ENCODE assay signal across 8 cellular contexts in genomic region chr17:48025040-48025903, GRCh38. TPM values are rescaled to one million over a fixed set of nuclear protein-coding genes. Genes with fewer than 3 reads are reported as not detected.
DNase-seq lines count a peak whose midpoint lies in the region; TF ChIP-seq lines count a peak whose summit lies in the region.

No MANE protein-coding gene starts in this region.

- no peaks in the 10 kb centered on the region for H3K36me3 ChIP-seq in SJSA1
- H3K36me3 ChIP-seq in neuronal stem cell (replicated peaks in 1 of 2; ENCODE audit: control insufficient read depth in 2 of 2, insufficient read depth in 2 of 2, low read length in 2 of 2), result no peaks in the 10 kb centered on the region

- peak overlapping the region; percentile 73 for H3K18ac ChIP-seq in neuronal stem cell (ENCODE audit: low read length)

- no peak overlapping the region for H2BK5ac ChIP-seq in neuronal stem cell (ENCODE audit: low read length)

- H3K4me3 Mint-ChIP-seq in HFFc6, result peak overlapping the region; percentile 93

- no peaks in the 10 kb centered on the region for H3K9me3 ChIP-seq in SJSA1 (replicated peaks)
- no peaks in the 10 kb centered on the region for H3K9me3 ChIP-seq in neuronal stem cell (replicated peaks in 1 of 2; ENCODE audit: control insufficient read depth in 2 of 2, insufficient read depth in 1 of 2, low read depth in 1 of 2, low read length in 2 of 2)

- H3K4me1 Mint-ChIP-seq in HFFc6 (ENCODE audit: low read depth), result peaks cover 50% of the 10 kb centered on the region

- WGBS in neuronal stem cell (ENCODE audit: extremely low coverage in 2 of 2, insufficient read length in 2 of 2, insufficient replicate concordance in 1 of 2), 2 donors, result no CpG with 5 or more reads among the region's 56 CpGs

- H3K9me3 Mint-ChIP-seq in HFFc6, result no peaks in the 10 kb centered on the region

- H3K79me1 ChIP-seq in neuronal stem cell (ENCODE audit: low read depth, low read length), result no peaks in the 10 kb centered on the region

- no peak overlapping the region for H3K14ac ChIP-seq in neuronal stem cell (ENCODE audit: low read length)

- H3K4ac ChIP-seq in neuronal stem cell (ENCODE audit: low read length), result no peak overlapping the region

- H3K4me2 ChIP-seq in neuronal stem cell (ENCODE audit: insufficient read depth, low read length, poor library complexity, severe bottlenecking), result peak overlapping the region; percentile 99

- H2BK120ac ChIP-seq in neuronal stem cell (ENCODE audit: low read depth, low read length), result no peak overlapping the region

- no peaks in the 10 kb centered on the region for H3K36me3 Mint-ChIP-seq in HFFc6 (ENCODE audit: low read depth)

- peak overlapping the region; percentile 80 for H3K9ac ChIP-seq in neuronal stem cell (ENCODE audit: low read depth, low read length, poor library complexity)

- H2BK12ac ChIP-seq in neuronal stem cell (ENCODE audit: low read length), result no peak overlapping the region

- H2BK15ac ChIP-seq in neuronal stem cell (ENCODE audit: low read length), result peak overlapping the region; percentile 57

- H3K4me3 ChIP-seq in SJSA1 (peak overlapping the region; percentile 35), neuronal stem cell (ENCODE audit: low read length in 2 of 2) (peak overlapping the region; percentile 56 to 70)

- H3K23ac ChIP-seq in neuronal stem cell (ENCODE audit: low read depth, low read length, poor library complexity), result no peak overlapping the region

- H3K27me3 Mint-ChIP-seq in HFFc6 (ENCODE audit: insufficient read depth), result peaks cover 6% of the 10 kb centered on the region

- peak; percentile 89 for DNase-seq in GF-D8 (lab: John Stamatoyannopoulos, UW)
- peak; percentile 97 for DNase-seq in HFFc6
- peak; percentile 97 for DNase-seq in NAMALWA (ENCODE audit: low spot score)
- peak; percentile 95 to 100 for DNase-seq in SJSA1 (ENCODE audit: low read depth in 1 of 2, low spot score in 2 of 2)
- DNase-seq in activated naive CD4-positive, alpha-beta T cell treated with Interleukin-2 at 50 U/mL for 16 hours, result peak; percentile 97
- peak; percentile 95 for DNase-seq in foreskin melanocyte
- peak; percentile 97 for DNase-seq in neuronal stem cell (ENCODE audit: low spot score)
- peak; percentile 92 for DNase-seq in stromal cell of bone marrow (ENCODE audit: low read depth)

- H2AFZ ChIP-seq in neuronal stem cell (ENCODE audit: low read length), result peak overlapping the region; percentile 92

- H3K27me3 ChIP-seq in SJSA1 (replicated peaks), result no peaks in the 10 kb centered on the region
- H3K27me3 ChIP-seq in neuronal stem cell (ENCODE audit: control insufficient read depth in 3 of 3, insufficient read depth in 3 of 3, low read depth in 1 of 3, low read length in 3 of 3), result peaks cover 0 to 15% (median 0%) of the 10 kb centered on the region in 3 experiments

- peak; percentile 79 for TF ChIP-seq CTCF in HFFc6 (IDR thresholded peaks at IDR 0.05)

- H3K4me1 ChIP-seq in SJSA1 (replicated peaks) (peaks cover 39% of the 10 kb centered on the region), neuronal stem cell (ENCODE audit: control insufficient read depth in 2 of 2, insufficient read depth in 1 of 2, low read depth in 1 of 2, low read length in 2 of 2) (peaks cover 14 to 29% of the 10 kb centered on the region in 2 donors)

- peak overlapping the region; percentile 96 for H3K27ac Mint-ChIP-seq in HFFc6

- no peak overlapping the region for H4K8ac ChIP-seq in neuronal stem cell (ENCODE audit: low read depth, low read length)

- no peak overlapping the region for H4K91ac ChIP-seq in neuronal stem cell (ENCODE audit: low read depth, low read length, poor library complexity)

- no peak overlapping the region for H2AK5ac ChIP-seq in neuronal stem cell (ENCODE audit: low read depth, low read length)

- peak overlapping the region; percentile 81 for H3K27ac ChIP-seq in SJSA1
- no peak overlapping the region for H3K27ac ChIP-seq in neuronal stem cell (replicated peaks; ENCODE audit: low read length)

RNA-seq across cellular contexts. Expression of gene COPZ2, which starts 12.3 kb away (rescaled TPM):
- total RNA-seq in HFFc6 (2021; fragmentation: NEBNext Ultra II Directional; extraction: Animal tissue kit (Norgen Biotek cat#: 25700)), result 100 to 1,000 TPM; 209 to 260 (median 211) TPM
- 21.1 and 45.2 TPM in 2 replicates for total RNA-seq in SJSA1 (2014; rRNA removed; shearing (Covaris generic))
- 1.5 TPM for polyA plus RNA-seq in neuronal stem cell (2013, experiment 1 of 2)
- 2.3 TPM for polyA plus RNA-seq in neuronal stem cell (2013, experiment 2 of 2)

RNA-seq across cellular contexts. Expression of gene NFE2L1, which starts 22.9 kb away (rescaled TPM):
- total RNA-seq in HFFc6 (2021; fragmentation: NEBNext Ultra II Directional; extraction: Animal tissue kit (Norgen Biotek cat#: 25700)), result 100 to 1,000 TPM; 181 to 207 (median 193) TPM
- total RNA-seq in SJSA1 (2014; rRNA removed; shearing (Covaris generic)), result 61.8 and 200 TPM in 2 replicates
- polyA plus RNA-seq in neuronal stem cell (2013, experiment 1 of 2), result 69.4 TPM
- polyA plus RNA-seq in neuronal stem cell (2013, experiment 2 of 2), result 72.5 TPM

RNA-seq across cellular contexts. Expression of gene CDK5RAP3, which starts 54.4 kb away (rescaled TPM):
- 10 to 100 TPM; 78.4 to 91.3 (median 81.8) TPM for total RNA-seq in HFFc6 (2021; fragmentation: NEBNext Ultra II Directional; extraction: Animal tissue kit (Norgen Biotek cat#: 25700))
- 89.5 and 94.9 TPM in 2 replicates for total RNA-seq in SJSA1 (2014; rRNA removed; shearing (Covaris generic))
- polyA plus RNA-seq in neuronal stem cell (2013, experiment 1 of 2), result 193 TPM
- 185 TPM for polyA plus RNA-seq in neuronal stem cell (2013, experiment 2 of 2)
